Comparison of ENCODE assay signal across 8 cellular contexts in genomic region chr13:41019027-41019487, GRCh38. TPM values are rescaled to one million over a fixed set of nuclear protein-coding genes. Genes with fewer than 3 reads are reported as not detected.
DNase-seq lines count a peak whose midpoint lies in the region; ATAC-seq and TF ChIP-seq lines count a peak whose summit lies in the region.

Gene ELF1, minus strand, starts transcription at chr13:41019316. Its CDS starts 37,262 bp downstream, at chr13:40982054.

- H3K27ac ChIP-seq in Peyer's patch: peak within 1 kb of the TSS; percentile 78 to 88 (median 86)

- TF ChIP-seq CTCF in Caco-2 (IDR thresholded peaks at IDR 0.05; ENCODE audit: insufficient read depth in 1 of 2, low read depth in 1 of 2, low read length in 1 of 2, severe bottlenecking in 1 of 2, unreplicated experiment in 1 of 2): no peak
- no peak for TF ChIP-seq CTCF in Peyer's patch (IDR thresholded peaks at IDR 0.05)

- peaks cover 26% of the 10 kb centered on the region for H3K36me3 Mint-ChIP-seq in Caco-2 (ENCODE audit: insufficient read depth, unreplicated experiment)
- peaks cover 18% of the 10 kb centered on the region for H3K36me3 Mint-ChIP-seq in activated T-helper 2 cell treated with anti-CD3 and anti-CD28 coated beads, Interferon-gamma antibody, Interleukin-2, Interleukin-4, amounts not matched to agents 10 μg/mL and 5 μg/mL and 100 μg/mL, durations not matched to agents 14 hours and 24 hours and 36 hours (ENCODE audit: low read depth)

- H3K4me3 Mint-ChIP-seq in Caco-2 (ENCODE audit: unreplicated experiment): peak within 1 kb of the TSS; percentile 75
- H3K4me3 Mint-ChIP-seq in activated T-helper 2 cell treated with anti-CD3 and anti-CD28 coated beads, Interferon-gamma antibody, Interleukin-2, Interleukin-4, amounts not matched to agents 10 μg/mL and 5 μg/mL and 100 μg/mL, durations not matched to agents 14 hours and 24 hours and 36 hours (ENCODE audit: low read depth): peak within 1 kb of the TSS; percentile 91

- POLR2A ChIA-PET in Caco-2 (lab: Charles Lee): no interaction called here

- H3K9me3 ChIP-seq in Caco-2: no peaks in the 10 kb centered on the region
- H3K9me3 ChIP-seq in Peyer's patch: no peaks in the 10 kb centered on the region

- CTCF ChIA-PET in Caco-2 (lab: Charles Lee): interaction anchor here (0.6 to 1.7 kb wide), 2 partner anchors 36 to 38 kb away, joined by 4 to 5 read pairs; no protein-coding TSS in a partner anchor

- H3K27me3 ChIP-seq in Caco-2 (replicated peaks; ENCODE audit: control insufficient read depth, insufficient read depth, low read length): no peaks in the 10 kb centered on the region
- no peaks in the 10 kb centered on the region for H3K27me3 ChIP-seq in Peyer's patch

- H3K4me1 ChIP-seq in Caco-2 (peaks cover 57% of the 10 kb centered on the region), Peyer's patch (peaks cover 0 to 28% (median 5%) of the 10 kb centered on the region in 4 donors)

- H3K27me3 Mint-ChIP-seq in Caco-2 (ENCODE audit: insufficient read depth, unreplicated experiment): no peaks in the 10 kb centered on the region
- no peaks in the 10 kb centered on the region for H3K27me3 Mint-ChIP-seq in activated T-helper 2 cell treated with anti-CD3 and anti-CD28 coated beads, Interferon-gamma antibody, Interleukin-2, Interleukin-4, amounts not matched to agents 10 μg/mL and 5 μg/mL and 100 μg/mL, durations not matched to agents 14 hours and 24 hours and 36 hours (ENCODE audit: low read depth)

- peak within 1 kb of the TSS; percentile 88 for H3K27ac Mint-ChIP-seq in Caco-2 (ENCODE audit: unreplicated experiment)
- H3K27ac Mint-ChIP-seq in activated T-helper 2 cell treated with anti-CD3 and anti-CD28 coated beads, Interferon-gamma antibody, Interleukin-2, Interleukin-4, amounts not matched to agents 10 μg/mL and 5 μg/mL and 100 μg/mL, durations not matched to agents 14 hours and 24 hours and 36 hours: peak within 1 kb of the TSS; percentile 97

- peak in 1 of 2 donors; percentile 46 for TF ChIP-seq POLR2A in Peyer's patch (IDR thresholded peaks at IDR 0.05)

- DNase-seq in Caco-2: peak; percentile 70 to 71
- DNase-seq in Peyer's patch: peak in 2 of 3 donors; percentile 78 to 91
- peak; percentile 51 for DNase-seq in activated T-helper 2 cell treated with anti-CD3 and anti-CD28 coated beads, Interferon-gamma antibody, Interleukin-2, Interleukin-4, amounts not matched to agents 10 μg/mL and 5 μg/mL and 100 μg/mL, durations not matched to agents 14 hours and 24 hours and 36 hours (ENCODE audit: low spot score)
- DNase-seq in foreskin melanocyte: peak; percentile 60
- DNase-seq in posterior vena cava (ENCODE audit: low spot score): no peak
- DNase-seq in cortex of kidney (lab: John Stamatoyannopoulos, UW): no peak

- H3K9me3 Mint-ChIP-seq in Caco-2 (ENCODE audit: unreplicated experiment): no peaks in the 10 kb centered on the region
- no peaks in the 10 kb centered on the region for H3K9me3 Mint-ChIP-seq in activated T-helper 2 cell treated with anti-CD3 and anti-CD28 coated beads, Interferon-gamma antibody, Interleukin-2, Interleukin-4, amounts not matched to agents 10 μg/mL and 5 μg/mL and 100 μg/mL, durations not matched to agents 14 hours and 24 hours and 36 hours

- H3K4me3 ChIP-seq in Caco-2 (ENCODE audit: low read depth, low read length): peak within 1 kb of the TSS; percentile 26
- peak within 1 kb of the TSS; percentile 33 to 51 (median 38) for H3K4me3 ChIP-seq in Peyer's patch

- intact Hi-C loops in Caco-2 (cut with micrococcal nuclease; ENCODE audit: unreplicated experiment): loop anchor here (1.0 to 5.0 kb wide), 4 partner anchors 25 to 97 kb away; partner anchors contain the start of gene WBP4
- intact Hi-C loops in activated T-helper 2 cell treated with anti-CD3 and anti-CD28 coated beads, Interferon-gamma antibody, Interleukin-2, Interleukin-4, amounts not matched to agents 10 μg/mL and 5 μg/mL and 100 μg/mL, durations not matched to agents 14 hours and 24 hours and 36 hours (cut with micrococcal nuclease): loop anchor here (1.0 to 5.0 kb wide), 4 partner anchors 14 to 242 kb away; no protein-coding TSS in a partner anchor
- intact Hi-C loops in posterior vena cava (cut with DNase I): no loop called here

- ATAC-seq in GM19351 (IDR thresholded peaks at IDR 0.05; ENCODE audit: unreplicated experiment) (peak; percentile 87), HG03439 (IDR thresholded peaks at IDR 0.05; ENCODE audit: unreplicated experiment) (peak; percentile 91)

- BruUV-seq in Caco-2 (replicated peaks; lab: Mats Ljungman, UMichigan): no TSS peak

- H3K4me1 Mint-ChIP-seq in Caco-2 (ENCODE audit: low read depth, unreplicated experiment): peaks cover 53% of the 10 kb centered on the region
- peaks cover 38% of the 10 kb centered on the region for H3K4me1 Mint-ChIP-seq in activated T-helper 2 cell treated with anti-CD3 and anti-CD28 coated beads, Interferon-gamma antibody, Interleukin-2, Interleukin-4, amounts not matched to agents 10 μg/mL and 5 μg/mL and 100 μg/mL, durations not matched to agents 14 hours and 24 hours and 36 hours (ENCODE audit: low read depth)

- H3K36me3 ChIP-seq in Caco-2 (ENCODE audit: control insufficient read depth, insufficient read depth, low read length): no peaks in the 10 kb centered on the region
- no peaks in the 10 kb centered on the region for H3K36me3 ChIP-seq in Peyer's patch

RNA-seq across cellular contexts. Expression of gene ELF1, which starts in this region (rescaled TPM):
- 108 and 116 TPM in 2 replicates for total RNA-seq in Caco-2 (2022)
- 100 to 1,000 TPM in 2 of 4 donors, 10 to 100 TPM in 2; 77.7 to 145 (median 106) TPM for total RNA-seq in Peyer's patch
- 65.3 and 68.1 TPM in 2 replicates for total RNA-seq in activated T-helper 2 cell treated with anti-CD3 and anti-CD28 coated beads, Interferon-gamma antibody, Interleukin-2, Interleukin-4, amounts not matched to agents 10 μg/mL and 5 μg/mL and 100 μg/mL, durations not matched to agents 14 hours and 24 hours and 36 hours
- total RNA-seq in posterior vena cava: 10 to 100 TPM; 56.2 to 56.3 TPM

Comparison
In these comparisons a context has a peak if more than half of its experiments do, and no peak if none do; other contexts are left out.
1. DNase-seq: peak in Caco-2 (2 of 2), Peyer's patch (2 of 3), activated T-helper 2 cell treated with anti-CD3 and anti-CD28 coated beads, Interferon-gamma antibody, Interleukin-2, Interleukin-4, amounts not matched to agents 10 μg/mL and 5 μg/mL and 100 μg/mL, durations not matched to agents 14 hours and 24 hours and 36 hours (single experiment) and foreskin melanocyte (single experiment); none in posterior vena cava (single experiment) and cortex of kidney (single experiment).
2. intact Hi-C loops: an anchor here in Caco-2 (1.0 to 5.0 kb wide) and activated T-helper 2 cell treated with anti-CD3 and anti-CD28 coated beads, Interferon-gamma antibody, Interleukin-2, Interleukin-4, amounts not matched to agents 10 μg/mL and 5 μg/mL and 100 μg/mL, durations not matched to agents 14 hours and 24 hours and 36 hours (1.0 to 5.0 kb wide); none called in posterior vena cava.